In genomic region chr6:141103246-141103645, GRCh38 we compare ENCODE assay signal across 13 cellular contexts.
DNase-seq lines count a peak whose midpoint lies in the region.
"Had no signal": no experiment of that assay in that cellular context is flagged by ENCODE, and none has a peak within 500 bp of the region (broad histone marks: within the 10 kb centered on the region; RNA-seq: fewer than 3 reads in every experiment).

No MANE protein-coding gene starts in this region.

- DNase-seq in Caki2 (ENCODE audit: low read depth) (peak; percentile 84), HT1080 (ENCODE audit: low read depth) (peak; percentile 76), RKO (ENCODE audit: low spot score) (peak; percentile 66), fibroblast of peridontal ligament (ENCODE audit: extremely low read depth) (peak; percentile 76), caudate nucleus (lab: John Stamatoyannopoulos, UW) (no peak), HuH-7 (ENCODE audit: low spot score) (no peak), UCSD-AML1 (lab: John Stamatoyannopoulos, UW; ENCODE audit: unreplicated experiment) (no peak), T1000 (lab: John Stamatoyannopoulos, UW) (no peak)
- DNase-seq: activated CD4-positive, alpha-beta T cell treated with anti-CD3 and anti-CD28 coated beads for 1 hour; activated gamma-delta T cell treated with Interleukin-2 at 50 U/mL for 16 hours; NCI-H2081 treated with DMSO at 0.1 percent for 48 hours; right cardiac atrium; SHP77 had no signal

- in situ Hi-C loops in Caki2 (cut with HindIII; ENCODE audit: low pct_unique_long_range_greater_than_20kb, low sequenced_read_pairs), result no loop called here

- no peak overlapping the region for H3K27ac ChIP-seq in caudate nucleus (ENCODE audit: low read depth, low read length)

Comparison
In these comparisons a context has a peak if more than half of its experiments do, and no peak if none do; other contexts are left out.
1. DNase-seq: peak in Caki2 (single experiment), HT1080 (single experiment), RKO (single experiment) and fibroblast of peridontal ligament (single experiment); none in caudate nucleus (0 of 61), HuH-7 (single experiment), UCSD-AML1 (single experiment) and T1000 (single experiment).